1 cellular context compared by ENCODE assay signal in the genomic region with DNA sequence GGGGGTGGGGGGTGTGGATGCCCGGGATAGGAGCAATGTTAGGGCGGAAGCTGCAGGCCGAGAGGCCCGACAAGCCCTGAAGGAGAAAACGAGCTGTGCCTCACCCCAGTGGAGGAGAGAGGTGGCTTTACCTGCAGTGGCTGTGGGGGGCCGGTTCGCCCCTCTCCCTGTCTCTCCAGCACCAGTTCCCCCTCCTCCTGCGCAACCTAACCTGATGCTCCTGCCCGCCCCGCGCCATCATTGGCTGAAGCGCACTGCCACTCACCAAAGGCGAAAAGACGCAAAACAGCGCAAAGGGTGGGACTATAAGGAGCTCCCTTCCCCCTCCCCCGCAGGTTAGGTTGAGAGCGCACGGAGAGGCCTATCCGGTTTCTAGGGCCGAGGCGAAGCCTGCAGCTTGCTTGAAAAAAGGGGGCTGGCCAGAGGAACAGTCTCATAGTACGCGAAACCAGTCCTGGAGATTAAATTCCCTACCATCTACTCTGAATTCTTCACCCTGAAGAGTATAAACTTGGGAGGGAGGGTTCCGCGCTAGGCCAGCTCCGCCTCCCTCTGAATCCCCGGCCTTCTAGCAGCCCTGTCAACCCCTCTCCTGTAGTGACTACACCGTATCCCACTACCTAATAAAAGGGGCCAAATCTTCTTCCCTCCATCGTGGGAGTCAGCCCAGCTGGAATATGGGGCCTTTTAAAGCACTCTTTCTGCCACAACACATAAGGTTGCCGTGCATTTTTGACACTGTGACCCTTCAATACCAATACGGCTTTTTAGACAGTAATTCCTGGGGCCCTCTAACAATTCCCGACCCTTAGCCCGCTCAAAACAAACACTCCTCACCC.
TF ChIP-seq lines count a peak whose summit lies in the region.

No MANE protein-coding gene starts in this region.

TF ChIP-seq in HepG2, 621 proteins besides CTCF, POLR2A, EP300 and RAD21 (continued from another document and continues in another):
- TF ChIP-seq ZNF253 (CRISPR knock-in tag; IDR thresholded peaks at IDR 0.05; ENCODE audit: borderline replicate concordance) (peak; percentile 72; the same call in 1 of the 2 replicates), CENPX (CRISPR knock-in tag; IDR thresholded peaks at IDR 0.05) (no peak), MAFG (CRISPR knock-in tag; IDR thresholded peaks at IDR 0.05) (no peak), ZNF589 (CRISPR knock-in tag; conservative IDR thresholded peaks at IDR 0.05) (no peak; the same call in 1 of the 2 replicates), RARG (CRISPR knock-in tag; IDR thresholded peaks at IDR 0.05; ENCODE audit: low read depth) (no peak), CBX1 (IDR thresholded peaks at IDR 0.05; ENCODE audit: low read depth) (peak; percentile 82), JDP2 (CRISPR knock-in tag; IDR thresholded peaks at IDR 0.05; ENCODE audit: borderline replicate concordance) (no peak), YEATS4 (CRISPR knock-in tag; IDR thresholded peaks at IDR 0.05; ENCODE audit: borderline replicate concordance) (peak; percentile 85), FOXO1 (CRISPR knock-in tag; IDR thresholded peaks at IDR 0.05) (peak; percentile 73), SRSF4 (IDR thresholded peaks at IDR 0.05; ENCODE audit: low read depth, low read length, poor library complexity, severe bottlenecking) (no peak), ZNF143 (CRISPR knock-in tag; IDR thresholded peaks at IDR 0.05) (0 out of 2 replicates have a peak, but pooled peaks have one; percentile 35), SP140L (CRISPR knock-in tag; IDR thresholded peaks at IDR 0.05; ENCODE audit: borderline replicate concordance) (peak; percentile 23; the same call in 1 of the 2 replicates), ZNF570 (CRISPR knock-in tag; IDR thresholded peaks at IDR 0.05; ENCODE audit: borderline replicate concordance) (no peak), ASH2L (IDR thresholded peaks at IDR 0.05; ENCODE audit: insufficient read length, low read depth, low read length) (peak; percentile 98), HNF4G (IDR thresholded peaks at IDR 0.05; ENCODE audit: borderline replicate concordance, low read depth, low read length) (peak; percentile 18; the same call in 1 of the 2 replicates), HNF4G (CRISPR knock-in tag; IDR thresholded peaks at IDR 0.05; ENCODE audit: borderline replicate concordance, low read depth) (no peak), ZNF235 (CRISPR knock-in tag; IDR thresholded peaks at IDR 0.05; ENCODE audit: borderline replicate concordance) (peak; percentile 76; the same call in 1 of the 2 replicates), DNMT3B (CRISPR knock-in tag; conservative IDR thresholded peaks at IDR 0.05) (0 out of 2 replicates have a peak, but pooled peaks have one; percentile 17), RBFOX2 (IDR thresholded peaks at IDR 0.05; ENCODE audit: low read depth, low read length) (peak; percentile 78), ZNF713 (CRISPR knock-in tag; IDR thresholded peaks at IDR 0.05) (peak; percentile 88; the same call in 1 of the 2 replicates), U2AF1 (optimal IDR thresholded peaks at IDR 0.05; ENCODE audit: low read depth, low read length) (peak; percentile 91), ZNF33B (CRISPR knock-in tag; IDR thresholded peaks at IDR 0.05) (no peak), ZNF839 (CRISPR knock-in tag; IDR thresholded peaks at IDR 0.05; ENCODE audit: borderline replicate concordance) (peak; percentile 78; the same call in 1 of the 2 replicates), HNF4A (CRISPR knock-in tag; IDR thresholded peaks at IDR 0.05) (0 out of 2 replicates have a peak, but pooled peaks have one; percentile 46), ZNF484 (CRISPR knock-in tag; IDR thresholded peaks at IDR 0.05; ENCODE audit: borderline replicate concordance, low read depth) (no peak), HNRNPL (IDR thresholded peaks at IDR 0.05; ENCODE audit: low read depth, low read length) (no peak), ZFYVE20 (CRISPR knock-in tag; IDR thresholded peaks at IDR 0.05; ENCODE audit: borderline replicate concordance, low read depth) (no peak), NCOA1 (CRISPR knock-in tag; IDR thresholded peaks at IDR 0.05) (peak; percentile 80; the same call in 1 of the 2 replicates), ZNF34 (CRISPR knock-in tag; IDR thresholded peaks at IDR 0.05; ENCODE audit: borderline replicate concordance) (no peak), ELF1 (CRISPR knock-in tag; IDR thresholded peaks at IDR 0.05) (peak; percentile 91)
- TF ChIP-seq, protein P1, sequence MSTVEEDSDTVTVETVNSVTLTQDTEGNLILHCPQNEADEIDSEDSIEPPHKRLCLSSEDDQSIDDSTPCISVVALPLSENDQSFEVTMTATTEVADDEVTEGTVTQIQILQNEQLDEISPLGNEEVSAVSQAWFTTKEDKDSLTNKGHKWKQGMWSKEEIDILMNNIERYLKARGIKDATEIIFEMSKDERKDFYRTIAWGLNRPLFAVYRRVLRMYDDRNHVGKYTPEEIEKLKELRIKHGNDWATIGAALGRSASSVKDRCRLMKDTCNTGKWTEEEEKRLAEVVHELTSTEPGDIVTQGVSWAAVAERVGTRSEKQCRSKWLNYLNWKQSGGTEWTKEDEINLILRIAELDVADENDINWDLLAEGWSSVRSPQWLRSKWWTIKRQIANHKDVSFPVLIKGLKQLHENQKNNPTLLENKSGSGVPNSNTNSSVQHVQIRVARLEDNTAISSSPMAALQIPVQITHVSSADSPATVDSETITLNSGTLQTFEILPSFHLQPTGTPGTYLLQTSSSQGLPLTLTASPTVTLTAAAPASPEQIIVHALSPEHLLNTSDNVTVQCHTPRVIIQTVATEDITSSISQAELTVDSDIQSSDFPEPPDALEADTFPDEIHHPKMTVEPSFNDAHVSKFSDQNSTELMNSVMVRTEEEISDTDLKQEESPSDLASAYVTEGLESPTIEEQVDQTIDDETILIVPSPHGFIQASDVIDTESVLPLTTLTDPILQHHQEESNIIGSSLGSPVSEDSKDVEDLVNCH (CRISPR knock-in tag; IDR thresholded peaks at IDR 0.05): no peak
- TF ChIP-seq, protein P2, sequence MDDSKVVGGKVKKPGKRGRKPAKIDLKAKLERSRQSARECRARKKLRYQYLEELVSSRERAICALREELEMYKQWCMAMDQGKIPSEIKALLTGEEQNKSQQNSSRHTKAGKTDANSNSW (CRISPR knock-in tag; IDR thresholded peaks at IDR 0.05; ENCODE audit: borderline replicate concordance): no peak; the same call in 1 of the 2 replicates
- TF ChIP-seq, protein P3, sequence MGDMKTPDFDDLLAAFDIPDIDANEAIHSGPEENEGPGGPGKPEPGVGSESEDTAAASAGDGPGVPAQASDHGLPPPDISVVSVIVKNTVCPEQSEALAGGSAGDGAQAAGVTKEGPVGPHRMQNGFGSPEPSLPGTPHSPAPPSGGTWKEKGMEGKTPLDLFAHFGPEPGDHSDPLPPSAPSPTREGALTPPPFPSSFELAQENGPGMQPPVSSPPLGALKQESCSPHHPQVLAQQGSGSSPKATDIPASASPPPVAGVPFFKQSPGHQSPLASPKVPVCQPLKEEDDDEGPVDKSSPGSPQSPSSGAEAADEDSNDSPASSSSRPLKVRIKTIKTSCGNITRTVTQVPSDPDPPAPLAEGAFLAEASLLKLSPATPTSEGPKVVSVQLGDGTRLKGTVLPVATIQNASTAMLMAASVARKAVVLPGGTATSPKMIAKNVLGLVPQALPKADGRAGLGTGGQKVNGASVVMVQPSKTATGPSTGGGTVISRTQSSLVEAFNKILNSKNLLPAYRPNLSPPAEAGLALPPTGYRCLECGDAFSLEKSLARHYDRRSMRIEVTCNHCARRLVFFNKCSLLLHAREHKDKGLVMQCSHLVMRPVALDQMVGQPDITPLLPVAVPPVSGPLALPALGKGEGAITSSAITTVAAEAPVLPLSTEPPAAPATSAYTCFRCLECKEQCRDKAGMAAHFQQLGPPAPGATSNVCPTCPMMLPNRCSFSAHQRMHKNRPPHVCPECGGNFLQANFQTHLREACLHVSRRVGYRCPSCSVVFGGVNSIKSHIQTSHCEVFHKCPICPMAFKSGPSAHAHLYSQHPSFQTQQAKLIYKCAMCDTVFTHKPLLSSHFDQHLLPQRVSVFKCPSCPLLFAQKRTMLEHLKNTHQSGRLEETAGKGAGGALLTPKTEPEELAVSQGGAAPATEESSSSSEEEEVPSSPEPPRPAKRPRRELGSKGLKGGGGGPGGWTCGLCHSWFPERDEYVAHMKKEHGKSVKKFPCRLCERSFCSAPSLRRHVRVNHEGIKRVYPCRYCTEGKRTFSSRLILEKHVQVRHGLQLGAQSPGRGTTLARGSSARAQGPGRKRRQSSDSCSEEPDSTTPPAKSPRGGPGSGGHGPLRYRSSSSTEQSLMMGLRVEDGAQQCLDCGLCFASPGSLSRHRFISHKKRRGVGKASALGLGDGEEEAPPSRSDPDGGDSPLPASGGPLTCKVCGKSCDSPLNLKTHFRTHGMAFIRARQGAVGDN (CRISPR knock-in tag; IDR thresholded peaks at IDR 0.05): peak; percentile 89
- TF ChIP-seq, protein P4, sequence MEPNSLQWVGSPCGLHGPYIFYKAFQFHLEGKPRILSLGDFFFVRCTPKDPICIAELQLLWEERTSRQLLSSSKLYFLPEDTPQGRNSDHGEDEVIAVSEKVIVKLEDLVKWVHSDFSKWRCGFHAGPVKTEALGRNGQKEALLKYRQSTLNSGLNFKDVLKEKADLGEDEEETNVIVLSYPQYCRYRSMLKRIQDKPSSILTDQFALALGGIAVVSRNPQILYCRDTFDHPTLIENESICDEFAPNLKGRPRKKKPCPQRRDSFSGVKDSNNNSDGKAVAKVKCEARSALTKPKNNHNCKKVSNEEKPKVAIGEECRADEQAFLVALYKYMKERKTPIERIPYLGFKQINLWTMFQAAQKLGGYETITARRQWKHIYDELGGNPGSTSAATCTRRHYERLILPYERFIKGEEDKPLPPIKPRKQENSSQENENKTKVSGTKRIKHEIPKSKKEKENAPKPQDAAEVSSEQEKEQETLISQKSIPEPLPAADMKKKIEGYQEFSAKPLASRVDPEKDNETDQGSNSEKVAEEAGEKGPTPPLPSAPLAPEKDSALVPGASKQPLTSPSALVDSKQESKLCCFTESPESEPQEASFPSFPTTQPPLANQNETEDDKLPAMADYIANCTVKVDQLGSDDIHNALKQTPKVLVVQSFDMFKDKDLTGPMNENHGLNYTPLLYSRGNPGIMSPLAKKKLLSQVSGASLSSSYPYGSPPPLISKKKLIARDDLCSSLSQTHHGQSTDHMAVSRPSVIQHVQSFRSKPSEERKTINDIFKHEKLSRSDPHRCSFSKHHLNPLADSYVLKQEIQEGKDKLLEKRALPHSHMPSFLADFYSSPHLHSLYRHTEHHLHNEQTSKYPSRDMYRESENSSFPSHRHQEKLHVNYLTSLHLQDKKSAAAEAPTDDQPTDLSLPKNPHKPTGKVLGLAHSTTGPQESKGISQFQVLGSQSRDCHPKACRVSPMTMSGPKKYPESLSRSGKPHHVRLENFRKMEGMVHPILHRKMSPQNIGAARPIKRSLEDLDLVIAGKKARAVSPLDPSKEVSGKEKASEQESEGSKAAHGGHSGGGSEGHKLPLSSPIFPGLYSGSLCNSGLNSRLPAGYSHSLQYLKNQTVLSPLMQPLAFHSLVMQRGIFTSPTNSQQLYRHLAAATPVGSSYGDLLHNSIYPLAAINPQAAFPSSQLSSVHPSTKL (CRISPR knock-in tag; IDR thresholded peaks at IDR 0.05): peak; percentile 76; the same call in 1 of the 2 replicates
- TF ChIP-seq, protein P5, sequence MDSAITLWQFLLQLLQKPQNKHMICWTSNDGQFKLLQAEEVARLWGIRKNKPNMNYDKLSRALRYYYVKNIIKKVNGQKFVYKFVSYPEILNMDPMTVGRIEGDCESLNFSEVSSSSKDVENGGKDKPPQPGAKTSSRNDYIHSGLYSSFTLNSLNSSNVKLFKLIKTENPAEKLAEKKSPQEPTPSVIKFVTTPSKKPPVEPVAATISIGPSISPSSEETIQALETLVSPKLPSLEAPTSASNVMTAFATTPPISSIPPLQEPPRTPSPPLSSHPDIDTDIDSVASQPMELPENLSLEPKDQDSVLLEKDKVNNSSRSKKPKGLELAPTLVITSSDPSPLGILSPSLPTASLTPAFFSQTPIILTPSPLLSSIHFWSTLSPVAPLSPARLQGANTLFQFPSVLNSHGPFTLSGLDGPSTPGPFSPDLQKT (CRISPR knock-in tag; IDR thresholded peaks at IDR 0.05; ENCODE audit: borderline replicate concordance): no peak
- TF ChIP-seq, protein P6, sequence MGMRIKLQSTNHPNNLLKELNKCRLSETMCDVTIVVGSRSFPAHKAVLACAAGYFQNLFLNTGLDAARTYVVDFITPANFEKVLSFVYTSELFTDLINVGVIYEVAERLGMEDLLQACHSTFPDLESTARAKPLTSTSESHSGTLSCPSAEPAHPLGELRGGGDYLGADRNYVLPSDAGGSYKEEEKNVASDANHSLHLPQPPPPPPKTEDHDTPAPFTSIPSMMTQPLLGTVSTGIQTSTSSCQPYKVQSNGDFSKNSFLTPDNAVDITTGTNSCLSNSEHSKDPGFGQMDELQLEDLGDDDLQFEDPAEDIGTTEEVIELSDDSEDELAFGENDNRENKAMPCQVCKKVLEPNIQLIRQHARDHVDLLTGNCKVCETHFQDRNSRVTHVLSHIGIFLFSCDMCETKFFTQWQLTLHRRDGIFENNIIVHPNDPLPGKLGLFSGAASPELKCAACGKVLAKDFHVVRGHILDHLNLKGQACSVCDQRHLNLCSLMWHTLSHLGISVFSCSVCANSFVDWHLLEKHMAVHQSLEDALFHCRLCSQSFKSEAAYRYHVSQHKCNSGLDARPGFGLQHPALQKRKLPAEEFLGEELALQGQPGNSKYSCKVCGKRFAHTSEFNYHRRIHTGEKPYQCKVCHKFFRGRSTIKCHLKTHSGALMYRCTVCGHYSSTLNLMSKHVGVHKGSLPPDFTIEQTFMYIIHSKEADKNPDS (CRISPR knock-in tag; IDR thresholded peaks at IDR 0.05): 0 out of 2 replicates have a peak, but pooled peaks have one; percentile 19
